In genomic region chr1:151175910-151176309, GRCh38 we compare ENCODE assay signal across 10 cellular contexts. TPM values are rescaled to one million over a fixed set of nuclear protein-coding genes. Genes with fewer than 3 reads are reported as not detected.
DNase-seq lines count a peak whose midpoint lies in the region; ATAC-seq, FAIRE-seq and TF ChIP-seq lines count a peak whose summit lies in the region.
"Had no signal": no experiment of that assay in that cellular context is flagged by ENCODE, and none has a peak within 500 bp of the region (broad histone marks: within the 10 kb centered on the region; RNA-seq: fewer than 3 reads in every experiment).

TSS of gene TMOD4 (minus strand) at chr1:151175981. CDS start at chr1:151174875, 1,106 bp downstream.

- H3K4me3 ChIP-seq in MM.1S (ENCODE audit: low read length) = no peak within 1 kb of the TSS
- no peak within 1 kb of the TSS for H3K4me3 ChIP-seq in mammary epithelial cell (replicated peaks in 1 of 3; ENCODE audit: insufficient read depth in 1 of 3, low read depth in 2 of 3, low read length in 3 of 3)

- H3K9me2 ChIP-seq in MM.1S (replicated peaks; ENCODE audit: insufficient read depth, low read length) = no peaks in the 10 kb centered on the region

- H3K36me3 Mint-ChIP-seq in Calu3 (ENCODE audit: insufficient read depth, unreplicated experiment) = peaks cover 40% of the 10 kb centered on the region

- CTCF ChIA-PET in Calu3 (lab: Charles Lee) (interaction anchor here (0.9 to 1.0 kb wide), 2 partner anchors 14 to 76 kb away, joined by 3 to 4 read pairs; partner anchors contain the start of gene VPS72), mammary epithelial cell (lab: Charles Lee; ENCODE audit: low non-redundant PET) (interaction anchor here (0.7 kb wide), 1 partner anchor 125 kb away, joined by 3 read pairs; no protein-coding TSS in a partner anchor)

- no peaks in the 10 kb centered on the region for H3K27me3 ChIP-seq in MM.1S (replicated peaks; ENCODE audit: insufficient read depth, low read length)
- H3K27me3 ChIP-seq in mammary epithelial cell (ENCODE audit: insufficient read depth, low read length) = no peaks in the 10 kb centered on the region

- H3K4me1 ChIP-seq in MM.1S (ENCODE audit: low read length) (no peaks in the 10 kb centered on the region), mammary epithelial cell (ENCODE audit: insufficient read depth, low read length) (peaks cover 11% of the 10 kb centered on the region)

- H3K4me3 Mint-ChIP-seq in Calu3 (ENCODE audit: low read depth, unreplicated experiment) = no peak within 1 kb of the TSS
- H3K4me3 Mint-ChIP-seq: IgD-negative memory B cell had no signal

- no peaks in the 10 kb centered on the region for H3K4me1 Mint-ChIP-seq in Calu3 (ENCODE audit: low read depth, unreplicated experiment)
- H3K4me1 Mint-ChIP-seq: IgD-negative memory B cell had no signal

- dilution Hi-C loops in mammary epithelial cell (cut with HindIII; ENCODE audit: low sequenced_read_pairs) = no loop called here

- no peak within 1 kb of the TSS for H3K27ac Mint-ChIP-seq in Calu3 (ENCODE audit: unreplicated experiment)

- in situ Hi-C loops in mammary epithelial cell (cut with MboI; ENCODE audit: low sequenced_read_pairs in 2 of 2) = no loop called here

- H3K9me3 Mint-ChIP-seq in Calu3 (ENCODE audit: low read depth, unreplicated experiment) = no peaks in the 10 kb centered on the region
- H3K9me3 Mint-ChIP-seq: IgD-negative memory B cell had no signal

- 20% methylated on average over 1 of the region's 3 CpGs for WGBS in mammary epithelial cell (ENCODE audit: low coverage, missing lambda C conversion rate)

- no peak for DNase-seq in Calu3
- no peak for DNase-seq in MM.1S
- DNase-seq in mammary epithelial cell = no peak
- DNase-seq in myocyte (ENCODE audit: low read depth) = peak; percentile 37
- DNase-seq in middle frontal gyrus (ENCODE audit: extremely low spot score, low spot score) = no peak
- DNase-seq in RCC 7860 (ENCODE audit: low spot score) = no peak
- no peak for DNase-seq in NCI-H748 (lab: John Stamatoyannopoulos, UW; ENCODE audit: unreplicated experiment)
- DNase-seq: left cardiac atrium had no signal

- BruUV-seq in Calu3 (replicated peaks; lab: Mats Ljungman, UMichigan) (no TSS peak), mammary epithelial cell (replicated peaks; lab: Mats Ljungman, UMichigan) (no TSS peak)

- no peak within 1 kb of the TSS for H3K27ac ChIP-seq in MM.1S (ENCODE audit: low read length)
- H3K27ac ChIP-seq in mammary epithelial cell (ENCODE audit: insufficient read depth, low read depth, low read length) = no peak within 1 kb of the TSS

- H2AFZ ChIP-seq in MM.1S (ENCODE audit: low read length) (no peak within 1 kb of the TSS), mammary epithelial cell (ENCODE audit: low read depth, low read length) (no peak within 1 kb of the TSS)

- intact Hi-C loops in Calu3 (cut with micrococcal nuclease; ENCODE audit: unreplicated experiment) (no loop called here), mammary epithelial cell (cut with micrococcal nuclease) (no loop called here)

- TF ChIP-seq CTCF in Calu3 (IDR thresholded peaks at IDR 0.05; ENCODE audit: unreplicated experiment) (peak; percentile 70), MM.1S (IDR thresholded peaks at IDR 0.05; ENCODE audit: low read length) (peak; percentile 51), mammary epithelial cell (conservative IDR thresholded peaks at IDR 0.05 in 1 of 2, IDR thresholded peaks at IDR 0.05 in 1 of 2; ENCODE audit: extremely low read depth in 1 of 2, insufficient read depth in 1 of 2, low read depth in 1 of 2, low read length in 2 of 2) (peak; percentile 49 to 52)

- H3K27me3 Mint-ChIP-seq in Calu3 (ENCODE audit: unreplicated experiment) = no peaks in the 10 kb centered on the region
- H3K27me3 Mint-ChIP-seq: IgD-negative memory B cell had no signal

- ATAC-seq in GM19463 (IDR thresholded peaks at IDR 0.05; ENCODE audit: unreplicated experiment) = no peak

- peaks cover 5% of the 10 kb centered on the region; the same call in 1 of the 2 replicates for H3K36me3 ChIP-seq in MM.1S (replicated peaks; ENCODE audit: insufficient read depth, low read length)
- H3K36me3 ChIP-seq in mammary epithelial cell (ENCODE audit: insufficient read depth, low read length) = peaks cover 15% of the 10 kb centered on the region

- H3F3A ChIP-seq in MM.1S (ENCODE audit: insufficient read depth, low read length) = no peaks in the 10 kb centered on the region

- no peak within 1 kb of the TSS for H3K4me2 ChIP-seq in MM.1S (ENCODE audit: low read depth, low read length)
- H3K4me2 ChIP-seq in mammary epithelial cell (ENCODE audit: insufficient read depth, low read depth, low read length) = no peak within 1 kb of the TSS

- H3K9me3 ChIP-seq in MM.1S (replicated peaks; ENCODE audit: insufficient read depth, low read length) = no peaks in the 10 kb centered on the region
- no peaks in the 10 kb centered on the region for H3K9me3 ChIP-seq in mammary epithelial cell (replicated peaks; ENCODE audit: insufficient read depth, low read length)

- H4K20me1 ChIP-seq in MM.1S (ENCODE audit: insufficient read depth, low read length) = no peaks in the 10 kb centered on the region
- H4K20me1 ChIP-seq in mammary epithelial cell (ENCODE audit: insufficient read depth, low read length) = no peaks in the 10 kb centered on the region

- H3K79me2 ChIP-seq in MM.1S (ENCODE audit: low read length) (no peaks in the 10 kb centered on the region), mammary epithelial cell (ENCODE audit: insufficient read depth, low read length) (no peaks in the 10 kb centered on the region)

- no peak for FAIRE-seq in RCC 7860 (lab: Jason Lieb, UNC)

- no peak within 1 kb of the TSS for H3K9ac ChIP-seq in MM.1S (ENCODE audit: low read length)
- no peak within 1 kb of the TSS for H3K9ac ChIP-seq in mammary epithelial cell (ENCODE audit: insufficient read depth, low read length)

RNA-seq across cellular contexts. Expression of gene TMOD4, which starts in this region (rescaled TPM):
- total RNA-seq in Calu3 (2022) (1.6 and 2.1 TPM in 2 replicates), mammary epithelial cell (not detected), myocyte (0.35 and 0.47 TPM in 2 replicates)
- 0.23 TPM for polyA plus RNA-seq in mammary epithelial cell
- not detected for polyA minus RNA-seq in mammary epithelial cell
- polyA plus RNA-seq in myocyte (2012) = 0.18 TPM
- total RNA-seq: left cardiac atrium had no signal

Comparison
In these comparisons a context has a peak if more than half of its experiments do, and no peak if none do; other contexts are left out.
1. Peak in DNase-seq in myocyte; RNA of the gene not detected or under 1 TPM.